21 cellular contexts compared by ENCODE assay signal in genomic region chr15:32840481-32841245, GRCh38.
DNase-seq lines count a peak whose midpoint lies in the region; ATAC-seq and TF ChIP-seq lines count a peak whose summit lies in the region.
"Had no signal": no experiment of that assay in that cellular context is flagged by ENCODE, and none has a peak within 500 bp of the region (broad histone marks: within the 10 kb centered on the region; RNA-seq: fewer than 3 reads in every experiment).

No MANE protein-coding gene starts in this region.

- no peak for ATAC-seq in GM21576 (IDR thresholded peaks at IDR 0.05; ENCODE audit: unreplicated experiment)
- no peak for ATAC-seq in GM18909 (IDR thresholded peaks at IDR 0.05; ENCODE audit: poor library complexity, unreplicated experiment)
- ATAC-seq: activated CD4-positive, CD25-positive, alpha-beta regulatory T cell treated with anti-CD3 and anti-CD28 coated beads, Interleukin-2, amount 50 U/mL, for 24 hours; activated CD8-positive, alpha-beta T cell treated with anti-CD3 and anti-CD28 coated beads, Interleukin-2, amount 10 ng/mL, durations not matched to agents 7 days and 5 days; HepG2; stimulated activated naive B cell treated with anti-CD40 and anti-IgM and Interleukin-4, amounts not matched to agents 10 μg/mL and 1 μg/mL and 100 μg/mL, for 72 hours had no signal

- CTCF ChIA-PET in HEK293 (lab: Yijun Ruan, JAX) = interaction anchor here (0.9 to 1.4 kb wide), 3 partner anchors 14 to 178 kb away, joined by 3 to 5 read pairs (median 4); no protein-coding TSS in a partner anchor

- POLR2A ChIA-PET in HEK293 (lab: Yijun Ruan, JAX) = no interaction called here

- TF ChIP-seq CTCF in HEK293 (tag by site-specific recombination; IDR thresholded peaks at IDR 0.05) (no peak), GM13977 (IDR thresholded peaks at IDR 0.05; ENCODE audit: extremely low read depth, insufficient read depth, missing control alignments) (no peak)

- in situ Hi-C loops in GM13977 (cut with MboI; ENCODE audit: low pct_unique_long_range_greater_than_20kb, low sequenced_read_pairs, unreplicated experiment) = loop anchor here (10.0 to 25.0 kb wide), 2 partner anchors 154 to 178 kb away; no protein-coding TSS in a partner anchor

- peak; percentile 89 for DNase-seq in amniotic epithelial cell (ENCODE audit: low read depth)
- peak; percentile 11 for DNase-seq in left kidney (ENCODE audit: low read depth, low spot score)
- peak; percentile 32 for DNase-seq in superior temporal gyrus (ENCODE audit: extremely low spot score)
- DNase-seq in GM13977 (ENCODE audit: low spot score) = no peak
- DNase-seq: activated CD8-positive, alpha-beta T cell treated with anti-CD3 and anti-CD28 coated beads, Interleukin-2, amount 10 ng/mL, durations not matched to agents 7 days and 5 days; Caco-2; DND-41; hypothalamus; NCI-H510A treated with DMSO at 0.1 percent for 48 hours; psoas muscle; stimulated activated CD4-positive, alpha-beta T cell treated with anti-CD3 and anti-CD28 coated beads, Interleukin-2, amount 100 ng/mL, for 24 hours; stimulated activated naive B cell treated with anti-CD40 and anti-IgM and Interleukin-4, amounts not matched to agents 10 μg/mL and 1 μg/mL and 100 μg/mL, for 72 hours; T1000; thyroid gland had no signal

- H3K4me3 ChIP-seq in HEK293 (ENCODE audit: low read depth, low read length) = no peak overlapping the region
- H3K4me3 ChIP-seq: cardiac muscle cell, psoas muscle, thyroid gland had no signal

- H3K9me3 ChIP-seq in HEK293 (ENCODE audit: control insufficient read depth, insufficient read depth, low read depth, low read length) = no peaks in the 10 kb centered on the region
- H3K9me3 ChIP-seq: Caco-2, psoas muscle, thyroid gland had no signal

- H3K4me1 ChIP-seq in HEK293 (ENCODE audit: control insufficient read depth, insufficient read depth, low read length) = peaks cover 7% of the 10 kb centered on the region
- H3K4me1 ChIP-seq: Caco-2, psoas muscle, thyroid gland had no signal

- H3K36me3 ChIP-seq in HEK293 (ENCODE audit: control insufficient read depth in 2 of 2, insufficient read depth in 1 of 2, low read length in 2 of 2) = no peaks in the 10 kb centered on the region
- H3K36me3 ChIP-seq: cardiac muscle cell, thyroid gland had no signal

- no peak overlapping the region; the same call in 1 of the 2 replicates for H3K27ac ChIP-seq in HEK293 (ENCODE audit: extremely low read depth, low read depth, low read length)
- H3K27ac ChIP-seq: cardiac muscle cell, HL-60, psoas muscle, thyroid gland had no signal

TF ChIP-seq in HEK293, 187 proteins besides CTCF, POLR2A, EP300 and RAD21:
- TF ChIP-seq PRDM10 (tag by site-specific recombination; IDR thresholded peaks at IDR 0.05) (peak; percentile 56), ZXDB (tag by site-specific recombination; IDR thresholded peaks at IDR 0.05) (no peak)
